1 cellular context compared by ENCODE assay signal in the genomic region with DNA sequence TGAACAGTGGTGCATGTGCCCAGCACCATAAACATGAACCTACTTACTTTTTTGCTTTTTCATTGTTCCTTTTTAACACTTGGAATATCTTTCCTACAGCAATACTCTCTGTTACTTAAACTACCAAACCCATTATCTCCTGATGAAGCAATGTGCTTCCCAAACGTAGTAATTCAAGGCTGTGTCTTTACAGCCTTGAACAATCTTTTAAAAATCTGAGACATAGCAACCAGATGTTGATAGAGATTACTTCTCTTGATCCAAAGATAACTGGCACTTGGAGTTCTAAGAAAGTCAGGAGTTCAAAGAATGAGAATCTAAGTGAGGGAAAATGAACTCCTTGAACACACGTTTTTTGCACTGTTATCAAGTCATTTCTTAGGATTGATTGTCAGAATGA.
TF ChIP-seq lines count a peak whose summit lies in the region.

No MANE protein-coding gene starts in this region.

TF ChIP-seq in IMR-90, 13 proteins besides CTCF, POLR2A, EP300 and RAD21 (continued from another document):
- TF ChIP-seq MAZ (IDR thresholded peaks at IDR 0.05; ENCODE audit: borderline replicate concordance, low read depth, low read length): no peak
- no peak for TF ChIP-seq MXI1 (IDR thresholded peaks at IDR 0.05; ENCODE audit: borderline replicate concordance, low read depth, low read length)
- no peak for TF ChIP-seq MAFK (IDR thresholded peaks at IDR 0.05; ENCODE audit: low read depth, low read length)
- no peak for TF ChIP-seq FOS (IDR thresholded peaks at IDR 0.05; ENCODE audit: low read depth, low read length)
- TF ChIP-seq BHLHE40 (IDR thresholded peaks at IDR 0.05; ENCODE audit: low read depth, low read length): no peak
- no peak for TF ChIP-seq RFX5 (IDR thresholded peaks at IDR 0.05; ENCODE audit: low read depth, low read length)
